8 cellular contexts compared by ENCODE assay signal in the genomic region with DNA sequence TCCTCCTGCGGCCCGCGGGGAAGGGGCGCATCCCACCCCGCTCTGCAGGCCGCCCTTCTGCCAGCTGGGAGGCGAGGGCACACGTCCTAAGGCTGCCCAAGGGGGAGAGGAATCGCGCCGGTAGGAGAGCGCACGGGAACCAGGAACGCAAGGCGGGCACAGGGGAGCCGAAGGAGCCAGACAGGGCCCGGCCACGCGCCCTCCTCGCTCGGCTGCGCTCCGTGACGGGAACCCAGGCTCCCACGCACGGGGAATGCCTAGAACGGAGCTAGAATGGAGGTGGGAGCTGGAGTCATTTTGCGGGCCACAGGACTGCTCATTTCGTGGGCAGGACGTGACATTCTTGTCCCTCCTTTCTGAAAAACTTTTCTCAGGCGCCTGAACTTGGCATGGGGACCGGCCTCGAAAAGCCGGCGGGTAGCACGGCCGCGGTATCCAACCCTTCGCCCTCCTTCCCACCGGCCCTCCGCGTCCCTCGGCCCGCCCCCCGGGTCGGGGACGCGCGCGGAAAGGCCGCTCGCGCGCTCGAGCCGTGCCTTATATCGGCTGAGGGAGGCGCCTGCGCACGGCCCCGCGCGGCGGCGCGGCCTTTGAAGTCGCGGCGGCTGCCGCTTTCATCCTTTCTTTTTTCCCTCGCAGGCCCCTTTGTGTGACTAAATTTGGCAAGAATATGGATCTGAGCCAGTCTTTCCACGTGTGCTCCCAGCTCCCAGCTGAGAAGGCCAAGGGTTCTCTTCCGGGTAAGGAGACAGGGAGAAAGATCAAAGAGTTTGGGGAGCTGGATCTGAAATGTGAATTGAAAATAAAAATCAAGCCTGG. TPM values are rescaled to one million over a fixed set of nuclear protein-coding genes. Genes with fewer than 3 reads are reported as not detected.
DNase-seq lines count a peak whose midpoint lies in the region; ATAC-seq and TF ChIP-seq lines count a peak whose summit lies in the region.

No MANE protein-coding gene starts in this region.

- peak overlapping the region; percentile 64; the same call in 1 of the 2 replicates for H3K27ac ChIP-seq in MM.1S (ENCODE audit: low read length)

- peak; percentile 16 for TF ChIP-seq CTCF in MM.1S (IDR thresholded peaks at IDR 0.05; ENCODE audit: low read length)

- H2AFZ ChIP-seq in MM.1S (ENCODE audit: low read length): peak overlapping the region; percentile 92

- ATAC-seq in GM21825 (IDR thresholded peaks at IDR 0.05; ENCODE audit: unreplicated experiment): peak; percentile 51
- ATAC-seq in activated CD4-positive, alpha-beta T cell treated with anti-CD3 and anti-CD28 coated beads for 36 hours: peak; percentile 42

- H3K36me3 Mint-ChIP-seq in activated CD4-positive, alpha-beta T cell treated with anti-CD3 and anti-CD28 coated beads for 36 hours (ENCODE audit: low read depth): peaks cover 20% of the 10 kb centered on the region

- DNase-seq in DMS153 treated with DMSO at 0.1 percent for 48 hours (lab: John Stamatoyannopoulos, UW; ENCODE audit: unreplicated experiment) (peak; percentile 59), MM.1S (peak; percentile 81), ecto neural progenitor cell (ENCODE audit: low spot score) (peak; percentile 82), lung microvascular endothelial cell (ENCODE audit: low read depth in 2 of 2) (peak; percentile 37 to 45), NCI-H1694 (lab: John Stamatoyannopoulos, UW) (no peak)
- DNase-seq in activated CD4-positive, alpha-beta T cell treated with anti-CD3 and anti-CD28 coated beads for 36 hours: peak; percentile 84
- DNase-seq in stimulated activated CD8-positive, alpha-beta memory T cell treated with anti-CD3 and anti-CD28 coated beads, Interleukin-15, amount 100 ng/mL, for 48 hours (ENCODE audit: low read depth in 2 of 2): peak; percentile 43 to 52

- peak overlapping the region; percentile 95 for H3K27ac Mint-ChIP-seq in activated CD4-positive, alpha-beta T cell treated with anti-CD3 and anti-CD28 coated beads for 36 hours

- POLR2A ChIA-PET in activated CD4-positive, alpha-beta T cell treated with anti-CD3 and anti-CD28 coated beads for 36 hours (lab: Charles Lee): interaction anchor here (0.7 to 2.1 kb wide), 9 partner anchors 34 to 477 kb away, joined by 3 to 7 read pairs (median 3); partner anchors contain the start of gene OSTC

- peak overlapping the region; percentile 71 for H3K9ac ChIP-seq in MM.1S (ENCODE audit: low read length)

- CTCF ChIA-PET in activated CD4-positive, alpha-beta T cell treated with anti-CD3 and anti-CD28 coated beads for 36 hours (lab: Charles Lee): interaction anchor here (0.7 to 2.0 kb wide), 12 partner anchors 14 to 399 kb away, joined by 3 to 9 read pairs (median 4); no protein-coding TSS in a partner anchor

- H3K36me3 ChIP-seq in MM.1S (replicated peaks; ENCODE audit: insufficient read depth, low read length): no peaks in the 10 kb centered on the region

- H3K4me1 Mint-ChIP-seq in activated CD4-positive, alpha-beta T cell treated with anti-CD3 and anti-CD28 coated beads for 36 hours: peaks cover 53% of the 10 kb centered on the region

- H3K27me3 ChIP-seq in MM.1S (replicated peaks; ENCODE audit: insufficient read depth, low read length): peaks cover 30% of the 10 kb centered on the region

- no peaks in the 10 kb centered on the region for H3K9me3 ChIP-seq in MM.1S (replicated peaks; ENCODE audit: insufficient read depth, low read length)

- H3K9me3 Mint-ChIP-seq in activated CD4-positive, alpha-beta T cell treated with anti-CD3 and anti-CD28 coated beads for 36 hours (ENCODE audit: low read depth): no peaks in the 10 kb centered on the region

- intact Hi-C loops in activated CD4-positive, alpha-beta T cell treated with anti-CD3 and anti-CD28 coated beads for 36 hours (cut with DNase I, micrococcal nuclease): loop anchor here (2.0 to 5.0 kb wide), 4 partner anchors 184 to 452 kb away; partner anchors contain the start of gene PAPSS1 (in 1 of the 2)

- H4K20me1 ChIP-seq in MM.1S (ENCODE audit: insufficient read depth, low read length): no peaks in the 10 kb centered on the region

- peak overlapping the region; percentile 85 for H3K4me3 Mint-ChIP-seq in activated CD4-positive, alpha-beta T cell treated with anti-CD3 and anti-CD28 coated beads for 36 hours

- peaks cover 22% of the 10 kb centered on the region for H3F3A ChIP-seq in MM.1S (ENCODE audit: insufficient read depth, low read length)

- H3K27me3 Mint-ChIP-seq in activated CD4-positive, alpha-beta T cell treated with anti-CD3 and anti-CD28 coated beads for 36 hours: peaks cover 12% of the 10 kb centered on the region

- H3K4me2 ChIP-seq in MM.1S (ENCODE audit: low read depth, low read length): peak overlapping the region; percentile 96

- peak overlapping the region; percentile 82 for H3K4me3 ChIP-seq in MM.1S (ENCODE audit: low read length)

- no peaks in the 10 kb centered on the region for H3K79me2 ChIP-seq in MM.1S (ENCODE audit: low read length)

- H3K4me1 ChIP-seq in MM.1S (ENCODE audit: low read length): peaks cover 17% of the 10 kb centered on the region; the same call in 1 of the 2 replicates

- H3K9me2 ChIP-seq in MM.1S (replicated peaks; ENCODE audit: insufficient read depth, low read length): no peaks in the 10 kb centered on the region

RNA-seq across cellular contexts. Expression of gene LEF1, which starts 4.3 kb away (rescaled TPM):
- 100 to 1,000 TPM; 175 to 302 TPM for total RNA-seq in activated CD4-positive, alpha-beta T cell treated with anti-CD3 and anti-CD28 coated beads for 36 hours
- 0.20 TPM in 1 of 2 replicates, not detected in the other for total RNA-seq in lung microvascular endothelial cell

Comparison
In these comparisons a context has a peak if more than half of its experiments do, and no peak if none do; other contexts are left out.
1. RNA of gene LEF1, which starts 4.3 kb away (total RNA-seq): 175 to 302 TPM in activated CD4-positive, alpha-beta T cell treated with anti-CD3 and anti-CD28 coated beads for 36 hours; 0.20 TPM in lung microvascular endothelial cell; every median in the first group is over 100 times any median in the second.